14 cellular contexts compared by ENCODE assay signal in the genomic region with DNA sequence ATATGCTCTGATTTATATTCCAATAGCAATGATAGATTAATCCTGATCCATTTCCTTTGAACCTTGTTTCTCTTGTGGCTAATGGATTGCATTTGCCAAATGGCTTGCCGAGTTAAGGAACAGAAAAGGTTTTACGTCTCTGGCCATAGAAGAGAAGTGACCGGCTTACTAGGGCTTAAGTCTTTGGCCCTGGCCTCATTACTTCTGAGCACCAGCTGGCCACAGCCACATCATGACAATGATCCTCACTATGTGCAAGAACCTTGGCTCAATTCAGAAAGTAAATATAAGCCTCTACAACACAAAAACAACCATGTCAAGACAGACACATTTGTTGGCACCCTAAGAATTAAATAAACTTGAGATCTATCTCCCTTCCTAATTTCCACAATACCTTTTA. TPM values are rescaled to one million over a fixed set of nuclear protein-coding genes. Genes with fewer than 3 reads are reported as not detected.
A peak's percentile ranks its signal among the peaks of the same experiment; 100 is the strongest.
DNase-seq lines count a peak whose midpoint lies in the region; ATAC-seq, FAIRE-seq and TF ChIP-seq lines count a peak whose summit lies in the region.
"Had no signal": no experiment of that assay in that cellular context is flagged by ENCODE, and none has a peak within 500 bp of the region (broad histone marks: within the 10 kb centered on the region; RNA-seq: fewer than 3 reads in every experiment).

No MANE protein-coding gene starts in this region.

- H3K27ac ChIP-seq in WERI-Rb-1 (peak overlapping the region; percentile 33), gastroesophageal sphincter (peak overlapping the region; percentile 24 to 93 (median 84)), sigmoid colon (peak overlapping the region; percentile 71 to 89 (median 86))

- intact Hi-C loops in sigmoid colon (cut with DNase I) = no loop called here
- intact Hi-C loops in activated CD8-positive, alpha-beta T cell treated with anti-CD3 and anti-CD28 coated beads for 36 hours (cut with micrococcal nuclease) = no loop called here

- FAIRE-seq in GM12891 (lab: Jason Lieb, UNC) = peak; percentile 16
- FAIRE-seq: A204.1 had no signal

- peaks cover 3% of the 10 kb centered on the region for H3K9me3 Mint-ChIP-seq in activated CD8-positive, alpha-beta T cell treated with anti-CD3 and anti-CD28 coated beads for 36 hours

- peaks cover 3% of the 10 kb centered on the region for H3K27me3 Mint-ChIP-seq in activated CD8-positive, alpha-beta T cell treated with anti-CD3 and anti-CD28 coated beads for 36 hours

- TF ChIP-seq CTCF in WERI-Rb-1 (IDR thresholded peaks at IDR 0.05; ENCODE audit: low read depth, low read length) (no peak), gastroesophageal sphincter (IDR thresholded peaks at IDR 0.05) (no peak), sigmoid colon (IDR thresholded peaks at IDR 0.05) (no peak)
- TF ChIP-seq CTCF in activated CD8-positive, alpha-beta T cell treated with anti-CD3 and anti-CD28 coated beads for 36 hours (IDR thresholded peaks at IDR 0.05) = no peak

- CTCF ChIA-PET in activated CD8-positive, alpha-beta T cell treated with anti-CD3 and anti-CD28 coated beads for 36 hours (lab: Charles Lee) = no interaction called here

- H3K27me3 ChIP-seq in WERI-Rb-1 (ENCODE audit: insufficient read depth, low read depth, severe bottlenecking) (no peaks in the 10 kb centered on the region), gastroesophageal sphincter (no peaks in the 10 kb centered on the region), sigmoid colon (no peaks in the 10 kb centered on the region)

- no peaks in the 10 kb centered on the region for H3K4me1 Mint-ChIP-seq in activated CD8-positive, alpha-beta T cell treated with anti-CD3 and anti-CD28 coated beads for 36 hours (ENCODE audit: low read depth)

- H3K4me3 ChIP-seq in WERI-Rb-1 (ENCODE audit: low read depth, low read length) = no peak overlapping the region
- no peak overlapping the region for H3K4me3 ChIP-seq in gastroesophageal sphincter
- H3K4me3 ChIP-seq in sigmoid colon = no peak overlapping the region

- no peaks in the 10 kb centered on the region for H3K36me3 Mint-ChIP-seq in activated CD8-positive, alpha-beta T cell treated with anti-CD3 and anti-CD28 coated beads for 36 hours (ENCODE audit: low read depth)

- H3K9me3 ChIP-seq in WERI-Rb-1 (ENCODE audit: severe bottlenecking) (no peaks in the 10 kb centered on the region), gastroesophageal sphincter (no peaks in the 10 kb centered on the region), sigmoid colon (no peaks in the 10 kb centered on the region)

- DNase-seq in GM12891 (ENCODE audit: insufficient read length, low spot score) (no peak), WERI-Rb-1 (peak; percentile 65), sigmoid colon (no peak), T-helper 2 cell (no peak), middle frontal gyrus (ENCODE audit: extremely low spot score, low spot score) (no peak)
- no peak for DNase-seq in activated CD8-positive, alpha-beta T cell treated with anti-CD3 and anti-CD28 coated beads for 36 hours
- no peak for DNase-seq in activated naive CD4-positive, alpha-beta T cell treated with Interleukin-2 at 50 U/mL for 16 hours
- DNase-seq: C1 segment of cervical spinal cord, DMS153, HCEC 1CT, NCI-H1417 treated with DMSO at 0.1 percent for 48 hours, RPMI8226 had no signal

- POLR2A ChIA-PET in activated CD8-positive, alpha-beta T cell treated with anti-CD3 and anti-CD28 coated beads for 36 hours (lab: Charles Lee) = no interaction called here

- H3K36me3 ChIP-seq in WERI-Rb-1 (peaks cover 19% of the 10 kb centered on the region), gastroesophageal sphincter (no peaks in the 10 kb centered on the region), sigmoid colon (no peaks in the 10 kb centered on the region)

- H3K4me3 Mint-ChIP-seq in activated CD8-positive, alpha-beta T cell treated with anti-CD3 and anti-CD28 coated beads for 36 hours = no peak overlapping the region

- TF ChIP-seq POLR2A in GM12891 (IDR thresholded peaks at IDR 0.05; ENCODE audit: low read depth, low read length) (no peak), gastroesophageal sphincter (IDR thresholded peaks at IDR 0.05) (no peak), sigmoid colon (IDR thresholded peaks at IDR 0.05) (no peak)

- WGBS in gastroesophageal sphincter (ENCODE audit: low coverage in 1 of 2), 2 donors = 80 to 85% methylated on average over 1 to 3 of the region's 3 CpGs
- WGBS in sigmoid colon, 2 donors = 90 to 94% methylated on average over 3 of the region's 3 CpGs

- ATAC-seq in gastroesophageal sphincter = no peak
- ATAC-seq in activated CD8-positive, alpha-beta T cell treated with anti-CD3 and anti-CD28 coated beads for 36 hours = no peak

- H3K4me1 ChIP-seq in gastroesophageal sphincter = peaks cover 7 to 93% (median 34%) of the 10 kb centered on the region in 3 donors
- peaks cover 0 to 91% (median 76%) of the 10 kb centered on the region in 4 donors for H3K4me1 ChIP-seq in sigmoid colon

- H3K27ac Mint-ChIP-seq in activated CD8-positive, alpha-beta T cell treated with anti-CD3 and anti-CD28 coated beads for 36 hours = no peak overlapping the region

- TF ChIP-seq EP300 in gastroesophageal sphincter (IDR thresholded peaks at IDR 0.05) (no peak), sigmoid colon (IDR thresholded peaks at IDR 0.05) (no peak)

TF ChIP-seq in GM12891, 5 proteins besides CTCF, POLR2A, EP300 and RAD21:
- TF ChIP-seq PAX5 (IDR thresholded peaks at IDR 0.05; ENCODE audit: insufficient read depth, low read length, severe bottlenecking) (no peak), TAF1 (IDR thresholded peaks at IDR 0.05; ENCODE audit: low read depth, low read length) (no peak), POU2F2 (IDR thresholded peaks at IDR 0.05; ENCODE audit: low read depth, low read length) (no peak), POLR2AphosphoS5 (IDR thresholded peaks at IDR 0.05; ENCODE audit: low read depth, low read length) (no peak), SPI1 (IDR thresholded peaks at IDR 0.05; ENCODE audit: low read depth, low read length) (no peak)

RNA-seq across cellular contexts. Expression of a gene that starts 46.1 kb away (rescaled TPM):
- polyA plus RNA-seq in GM12891 (2012; ENCODE audit: low read depth, missing spikeins) = 6.2 TPM
- 10 to 100 TPM; 24.4 to 41.4 (median 36.1) TPM for total RNA-seq in gastroesophageal sphincter
- 10 to 100 TPM; 17.9 to 30.7 (median 24.0) TPM for total RNA-seq in sigmoid colon
- polyA plus RNA-seq in sigmoid colon = 1 to 10 TPM; 5.1 to 9.4 (median 6.6) TPM
- not detected for total RNA-seq in activated CD8-positive, alpha-beta T cell treated with anti-CD3 and anti-CD28 coated beads for 36 hours

Comparison
In these comparisons a context has a peak if more than half of its experiments do, and no peak if none do; other contexts are left out.
1. H3K27ac ChIP-seq: peak in every context shown above with its lines; median percentile 86 in sigmoid colon; 84 in gastroesophageal sphincter; 33 in WERI-Rb-1.
2. RNA of a gene that starts 46.1 kb away (total RNA-seq): 24.4 to 41.4 TPM in gastroesophageal sphincter and 17.9 to 30.7 TPM in sigmoid colon; not detected in activated CD8-positive, alpha-beta T cell treated with anti-CD3 and anti-CD28 coated beads for 36 hours; every median in the first group is over 10 times any median in the second.